10 cellular contexts compared by ENCODE assay signal in the genomic region with DNA sequence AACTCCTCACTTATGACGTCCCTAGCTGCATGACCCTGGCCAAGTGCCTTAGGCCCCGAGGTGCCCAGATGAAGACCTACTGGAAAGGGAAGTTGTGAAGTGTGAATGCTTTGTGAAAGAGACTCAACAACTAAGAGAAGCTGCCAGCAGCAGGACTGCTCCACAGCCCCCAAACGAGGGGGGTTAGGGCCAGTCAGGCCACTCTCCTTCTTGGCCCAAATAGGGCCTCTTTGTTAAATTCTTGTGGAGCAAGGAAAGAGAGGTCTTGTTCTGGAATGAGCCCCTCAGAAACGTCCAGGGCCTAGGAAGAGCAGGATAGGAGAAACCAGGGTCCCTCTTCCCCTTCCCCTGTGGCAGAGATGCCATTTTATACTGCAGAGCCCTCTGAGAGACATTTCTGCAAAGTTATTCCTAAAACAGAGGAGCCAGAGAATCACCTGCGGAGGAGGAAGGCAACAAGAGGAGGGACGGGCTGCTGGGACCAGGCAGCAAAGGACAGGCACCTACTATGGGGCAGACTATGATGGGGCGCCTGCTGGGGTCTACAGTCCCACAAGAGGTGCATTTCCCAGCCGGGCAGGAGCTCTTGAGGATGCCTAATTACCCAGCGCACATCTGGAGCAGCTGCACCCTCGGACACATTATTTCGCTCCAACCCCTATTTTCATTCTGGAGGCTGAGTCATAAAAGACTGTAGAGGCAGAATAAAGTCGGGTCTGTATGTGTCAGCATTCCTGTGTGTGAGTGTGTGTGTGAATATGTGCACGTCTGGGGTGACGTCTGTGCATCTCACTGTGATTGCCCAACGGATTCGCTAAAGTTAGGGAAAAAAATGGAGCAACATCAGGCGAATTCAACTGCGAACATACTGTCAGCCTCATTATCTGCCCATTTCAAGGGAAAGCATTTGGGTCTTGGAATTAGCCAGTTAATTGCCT. TPM values are rescaled to one million over a fixed set of nuclear protein-coding genes. Genes with fewer than 3 reads are reported as not detected.
DNase-seq lines count a peak whose midpoint lies in the region; ATAC-seq, FAIRE-seq and TF ChIP-seq lines count a peak whose summit lies in the region.
"Had no signal": no experiment of that assay in that cellular context is flagged by ENCODE, and none has a peak within 500 bp of the region (broad histone marks: within the 10 kb centered on the region; RNA-seq: fewer than 3 reads in every experiment).

No MANE protein-coding gene starts in this region.

- no peaks in the 10 kb centered on the region for H4K20me1 ChIP-seq in K562 (replicated peaks; ENCODE audit: control insufficient read depth, insufficient read depth, low read length)

- peak overlapping the region in 1 of 2 experiments; percentile 49; a peak in 1 of 4 replicates for H3K9ac ChIP-seq in K562 (ENCODE audit: insufficient read depth in 1 of 2, low read depth in 2 of 2, low read length in 2 of 2)

- H3K4me1 ChIP-seq in K562 (replicated peaks in 1 of 2; ENCODE audit: control insufficient read depth in 2 of 2, insufficient read depth in 2 of 2, low read length in 2 of 2) (peaks cover 47 to 63% of the 10 kb centered on the region in 2 experiments), heart left ventricle (peaks cover 0 to 14% (median 2%) of the 10 kb centered on the region in 12 donors)

- H3K27ac ChIP-seq in K562 (ENCODE audit: extremely low read depth, low read depth, low read length), result no peak overlapping the region
- no peak overlapping the region for H3K27ac ChIP-seq in heart left ventricle

- CTCF ChIA-PET in K562 (lab: Yijun Ruan, JAX; ENCODE audit: low intra/inter-chr PET ratio), result no interaction called here

- in situ Hi-C loops in K562 (cut with MboI), result no loop called here

- no TSS peak for BruUV-seq in K562 (replicated peaks; lab: Mats Ljungman, UMichigan)

- H3K79me2 ChIP-seq in K562 (ENCODE audit: control insufficient read depth, insufficient read depth, low read length), result peaks cover 18% of the 10 kb centered on the region; the same call in 2 of the 3 replicates

- H3K27me3 ChIP-seq in K562 (ENCODE audit: control insufficient read depth in 2 of 2, insufficient read depth in 2 of 2, low read length in 2 of 2) (no peaks in the 10 kb centered on the region), heart left ventricle (peaks cover 83 to 100% (median 97%) of the 10 kb centered on the region in 9 donors)

- peaks cover 88% of the 10 kb centered on the region for H3K4me1 Mint-ChIP-seq in nephron progenitor cell

- 63% methylated on average over 18 of the region's 18 CpGs for WGBS in K562 (ENCODE audit: insufficient coverage, low coverage, missing lambda C conversion rate)
- 20 to 31% (median 27%) methylated on average over 18 of the region's 18 CpGs for WGBS in heart left ventricle, 4 donors

- no peak overlapping the region for H3K4me2 ChIP-seq in K562 (ENCODE audit: insufficient read depth, low read length)

- H3K9me1 ChIP-seq in K562 (ENCODE audit: control insufficient read depth, insufficient read depth, low read length), result peaks cover 4% of the 10 kb centered on the region

- POLR2A ChIA-PET in K562 (lab: Yijun Ruan, JAX), result interaction anchor here (1.0 to 3.8 kb wide), 3 partner anchors 8 to 19 kb away, joined by 3 to 43 read pairs (median 8); a partner anchor contains a TSS

- peaks cover 5% of the 10 kb centered on the region for H3K36me3 Mint-ChIP-seq in nephron progenitor cell (ENCODE audit: low read depth)

- peaks cover 5% of the 10 kb centered on the region for H3K27me3 Mint-ChIP-seq in nephron progenitor cell (ENCODE audit: low read depth, poor library complexity)

- H3K9me3 Mint-ChIP-seq in nephron progenitor cell, result no peaks in the 10 kb centered on the region

- intact Hi-C loops in K562 (cut with micrococcal nuclease) (no loop called here), heart left ventricle (cut with DNase I) (no loop called here)

- DNase-seq in GM19238 (ENCODE audit: insufficient read length, low spot score) (peak; percentile 4), K562 (ENCODE audit: extremely low read depth in 1 of 4, low spot score in 3 of 4) (no peak), nephron progenitor cell (peak; percentile 11), heart left ventricle (no peak)
- no peak for DNase-seq in activated CD4-positive, alpha-beta T cell treated with anti-CD3 and anti-CD28 coated beads for 1 hour
- DNase-seq: KBM-7; NCI-H526 treated with DMSO at 0.1 percent for 48 hours; stimulated activated naive CD4-positive, alpha-beta T cell had no signal

- H2AFZ ChIP-seq in K562 (ENCODE audit: low read depth, low read length), result peak overlapping the region; percentile 42

- H3K36me3 ChIP-seq in K562 (ENCODE audit: control insufficient read depth, insufficient read depth, low read length) (peaks cover 8% of the 10 kb centered on the region; the same call in 1 of the 3 replicates), heart left ventricle (no peaks in the 10 kb centered on the region)

- peak overlapping the region; percentile 99 for H3K4me3 Mint-ChIP-seq in nephron progenitor cell

- no peak overlapping the region for H3K4me3 ChIP-seq in K562
- H3K4me3 ChIP-seq in heart left ventricle, result no peak overlapping the region

- TF ChIP-seq POLR2A in K562 (conservative IDR thresholded peaks at IDR 0.05), result no peak
- no peak for TF ChIP-seq POLR2A in heart left ventricle (IDR thresholded peaks at IDR 0.05)

- H3K9me3 ChIP-seq in K562 (replicated peaks; ENCODE audit: control insufficient read depth, insufficient read depth, low read depth, low read length), result no peaks in the 10 kb centered on the region
- H3K9me3 ChIP-seq in heart left ventricle, result no peaks in the 10 kb centered on the region

- FAIRE-seq in K562 (lab: Jason Lieb, UNC), result peak; percentile 51
- FAIRE-seq: frontal cortex had no signal

- no peak for TF ChIP-seq CTCF in K562 (IDR thresholded peaks at IDR 0.05 in 2 of 3, conservative IDR thresholded peaks at IDR 0.05 in 1 of 3; ENCODE audit: insufficient read depth in 2 of 3, low read depth in 1 of 3, low read length in 3 of 3)
- TF ChIP-seq CTCF in nephron progenitor cell (IDR thresholded peaks at IDR 0.05), result no peak
- no peak for TF ChIP-seq CTCF in heart left ventricle (IDR thresholded peaks at IDR 0.05)

- ATAC-seq in K562 (no peak), GM18520 (IDR thresholded peaks at IDR 0.05; ENCODE audit: unreplicated experiment) (no peak), heart left ventricle (no peak)

- TF ChIP-seq EP300 in K562 (IDR thresholded peaks at IDR 0.05; ENCODE audit: low read length), result no peak

- peak overlapping the region; percentile 97 for H3K27ac Mint-ChIP-seq in nephron progenitor cell

- no peak for TF ChIP-seq RAD21 in K562 (CRISPR knock-in tag; conservative IDR thresholded peaks at IDR 0.05 in 1 of 2, IDR thresholded peaks at IDR 0.05 in 1 of 2)

RNA-seq across cellular contexts. Expression of a gene that starts 11.4 kb away (rescaled TPM):
- 92.5 and 108 TPM in 2 replicates for total RNA-seq in K562 (2011; cell fraction: chromatin; rRNA removed; ENCODE audit: low replicate concordance)
- total RNA-seq in K562 (2011; cell fraction: nucleolus; rRNA removed), result 55.1 and 62.2 TPM in 2 replicates
- 83.2 and 118 TPM in 2 replicates for total RNA-seq in K562 (2011; cell fraction: nucleoplasm; rRNA removed)
- total RNA-seq in K562 (2014; rRNA removed), result 77.6 and 91.3 TPM in 2 replicates
- total RNA-seq in K562 (2014; rRNA removed; fragmentation: Illumina TruSeq; extraction: Trizol), result 64.8 and 71.4 TPM in 2 replicates
- total RNA-seq in K562 (2015; rRNA removed; fragmentation: Illumina TruSeq; extraction: Trizol), result 54.3 and 54.6 TPM in 2 replicates
- 136 and 146 TPM in 2 replicates for total RNA-seq in K562 (2021)
- 104 and 141 TPM in 2 replicates for polyA plus RNA-seq in K562 (2011; rRNA removed)
- polyA plus RNA-seq in K562 (2011; cell fraction: cytosol; rRNA removed), result 113 and 142 TPM in 2 replicates
- 117 and 138 TPM in 2 replicates for polyA plus RNA-seq in K562 (2011; cell fraction: nucleus; rRNA removed)
- polyA plus RNA-seq in K562 (2012), result 89.9 and 176 TPM in 2 replicates
- polyA plus RNA-seq in K562 (2014; fragmentation: Illumina TruSeq; extraction: Trizol), result 187 and 196 TPM in 2 replicates
- polyA plus RNA-seq in K562 (2014; fragmentation: Nextera tagmentation; extraction: Ambion mirVana), result 1 to 10 TPM; 3.1 to 5.2 TPM
- 136 and 145 TPM in 2 replicates for polyA plus RNA-seq in K562 (2014; rRNA removed)
- polyA minus RNA-seq in K562 (2011; rRNA and poly(A)+ RNA removed), result 54.1 and 61.9 TPM in 2 replicates
- 46.9 and 52.2 TPM in 2 replicates for polyA minus RNA-seq in K562 (2011; cell fraction: cytosol; rRNA and poly(A)+ RNA removed)
- polyA minus RNA-seq in K562 (2011; cell fraction: nucleus; rRNA and poly(A)+ RNA removed), result 28.9 and 46.7 TPM in 2 replicates
- total RNA-seq in heart left ventricle, result not detected
- not detected for polyA plus RNA-seq in heart left ventricle
- total RNA-seq: frontal cortex had no signal

RNA-seq across cellular contexts. Expression of a gene that starts 22.5 kb away (rescaled TPM):
- 13.9 and 15.4 TPM in 2 replicates for total RNA-seq in K562 (2011; cell fraction: chromatin; rRNA removed; ENCODE audit: low replicate concordance)
- 8.9 and 11.7 TPM in 2 replicates for total RNA-seq in K562 (2011; cell fraction: nucleolus; rRNA removed)
- total RNA-seq in K562 (2011; cell fraction: nucleoplasm; rRNA removed), result 12.5 and 25.9 TPM in 2 replicates
- total RNA-seq in K562 (2014; rRNA removed) (5.1 and 9.3 TPM in 2 replicates), K562 (2014; rRNA removed; fragmentation: Illumina TruSeq; extraction: Trizol) (1.5 and 2.9 TPM in 2 replicates), K562 (2015; rRNA removed; fragmentation: Illumina TruSeq; extraction: Trizol) (2.1 and 2.5 TPM in 2 replicates), K562 (2021) (14.9 and 17.7 TPM in 2 replicates), heart left ventricle (not detected)
- polyA plus RNA-seq in K562 (2011; rRNA removed) (3.6 and 4.6 TPM in 2 replicates), K562 (2014; fragmentation: Illumina TruSeq; extraction: Trizol) (7.0 and 8.3 TPM in 2 replicates), K562 (2014; fragmentation: Nextera tagmentation; extraction: Ambion mirVana) (1 to 10 TPM in 1 of 2 experiments, under 1 TPM in 1; 0.52 to 1.2 TPM), K562 (2014; rRNA removed) (18.8 and 23.8 TPM in 2 replicates), heart left ventricle (not detected)
- polyA plus RNA-seq in K562 (2011; cell fraction: cytosol; rRNA removed), result 7.3 and 10.8 TPM in 2 replicates
- 16.6 and 22.3 TPM in 2 replicates for polyA plus RNA-seq in K562 (2011; cell fraction: nucleus; rRNA removed)
- 5.9 and 20.0 TPM in 2 replicates for polyA plus RNA-seq in K562 (2012)
- 1.8 and 2.2 TPM in 2 replicates for polyA minus RNA-seq in K562 (2011; rRNA and poly(A)+ RNA removed)
- polyA minus RNA-seq in K562 (2011; cell fraction: cytosol; rRNA and poly(A)+ RNA removed), result 2.4 and 7.1 TPM in 2 replicates
- polyA minus RNA-seq in K562 (2011; cell fraction: nucleus; rRNA and poly(A)+ RNA removed), result 3.1 and 4.2 TPM in 2 replicates
- total RNA-seq: frontal cortex had no signal

RNA-seq across cellular contexts. Expression of a gene that starts 26.8 kb away (rescaled TPM):
- 1.4 and 3.5 TPM in 2 replicates for total RNA-seq in K562 (2011; cell fraction: chromatin; rRNA removed; ENCODE audit: low replicate concordance)
- 0.79 and 1.5 TPM in 2 replicates for total RNA-seq in K562 (2011; cell fraction: nucleolus; rRNA removed)
- 2.1 TPM in 2 replicates for total RNA-seq in K562 (2011; cell fraction: nucleoplasm; rRNA removed)
- total RNA-seq in K562 (2014; rRNA removed) (8.3 and 11.0 TPM in 2 replicates), K562 (2014; rRNA removed; fragmentation: Illumina TruSeq; extraction: Trizol) (13.5 and 14.7 TPM in 2 replicates), K562 (2015; rRNA removed; fragmentation: Illumina TruSeq; extraction: Trizol) (14.8 and 16.7 TPM in 2 replicates), K562 (2021) (8.2 and 10.8 TPM in 2 replicates), heart left ventricle (under 1 TPM in 4 of 9 donors, not detected in 5; 0.25 to 0.88 (median 0.55) TPM)
- polyA plus RNA-seq in K562 (2011; rRNA removed) (5.5 and 5.9 TPM in 2 replicates), K562 (2014; fragmentation: Illumina TruSeq; extraction: Trizol) (10.3 and 11.6 TPM in 2 replicates), K562 (2014; fragmentation: Nextera tagmentation; extraction: Ambion mirVana) (1 to 10 TPM; 5.7 to 5.8 TPM), K562 (2014; rRNA removed) (11.1 and 13.9 TPM in 2 replicates), heart left ventricle (under 1 TPM; 0.12 to 0.46 TPM)
- 8.3 and 8.4 TPM in 2 replicates for polyA plus RNA-seq in K562 (2011; cell fraction: cytosol; rRNA removed)
- polyA plus RNA-seq in K562 (2011; cell fraction: nucleus; rRNA removed), result 2.7 and 3.9 TPM in 2 replicates
- 10.4 and 16.5 TPM in 2 replicates for polyA plus RNA-seq in K562 (2012)
- polyA minus RNA-seq in K562 (2011; rRNA and poly(A)+ RNA removed), result 1.9 and 2.5 TPM in 2 replicates
- polyA minus RNA-seq in K562 (2011; cell fraction: cytosol; rRNA and poly(A)+ RNA removed), result 2.9 and 3.5 TPM in 2 replicates
- 0.67 and 2.3 TPM in 2 replicates for polyA minus RNA-seq in K562 (2011; cell fraction: nucleus; rRNA and poly(A)+ RNA removed)
- total RNA-seq: frontal cortex had no signal

RNA-seq across cellular contexts. Expression of a gene that starts 32.8 kb away (rescaled TPM):
- total RNA-seq in K562 (2011; cell fraction: chromatin; rRNA removed; ENCODE audit: low replicate concordance), result 18.7 and 26.2 TPM in 2 replicates
- total RNA-seq in K562 (2011; cell fraction: nucleolus; rRNA removed), result 10.4 and 11.2 TPM in 2 replicates
- total RNA-seq in K562 (2011; cell fraction: nucleoplasm; rRNA removed), result 12.0 and 17.8 TPM in 2 replicates
- total RNA-seq in K562 (2014; rRNA removed) (6.5 and 9.1 TPM in 2 replicates), K562 (2014; rRNA removed; fragmentation: Illumina TruSeq; extraction: Trizol) (3.9 and 4.9 TPM in 2 replicates), K562 (2015; rRNA removed; fragmentation: Illumina TruSeq; extraction: Trizol) (7.3 and 7.5 TPM in 2 replicates), K562 (2021) (10.6 and 14.2 TPM in 2 replicates), heart left ventricle (1 to 10 TPM in 2 of 9 donors, under 1 TPM in 6, not detected in 1; 0.30 to 2.0 (median 0.62) TPM)
- polyA plus RNA-seq in K562 (2011; rRNA removed) (2.3 and 3.0 TPM in 2 replicates), K562 (2014; fragmentation: Illumina TruSeq; extraction: Trizol) (4.0 and 7.7 TPM in 2 replicates), K562 (2014; fragmentation: Nextera tagmentation; extraction: Ambion mirVana) (1 to 10 TPM; 1.2 to 1.9 TPM), K562 (2014; rRNA removed) (13.7 and 14.8 TPM in 2 replicates), heart left ventricle (under 1 TPM; 0.38 to 0.57 TPM)
- polyA plus RNA-seq in K562 (2011; cell fraction: cytosol; rRNA removed), result 3.7 and 4.0 TPM in 2 replicates
- polyA plus RNA-seq in K562 (2011; cell fraction: nucleus; rRNA removed), result 16.7 and 17.3 TPM in 2 replicates
- 9.7 and 11.7 TPM in 2 replicates for polyA plus RNA-seq in K562 (2012)
- polyA minus RNA-seq in K562 (2011; rRNA and poly(A)+ RNA removed), result 0.42 and 0.63 TPM in 2 replicates
- 1.3 TPM in 1 of 2 replicates, not detected in the other for polyA minus RNA-seq in K562 (2011; cell fraction: cytosol; rRNA and poly(A)+ RNA removed)
- 3.5 and 8.1 TPM in 2 replicates for polyA minus RNA-seq in K562 (2011; cell fraction: nucleus; rRNA and poly(A)+ RNA removed)
- total RNA-seq: frontal cortex had no signal

RNA-seq across cellular contexts. Expression of a gene that starts 44.0 kb away (rescaled TPM):
- 4.9 and 5.1 TPM in 2 replicates for total RNA-seq in K562 (2011; cell fraction: chromatin; rRNA removed; ENCODE audit: low replicate concordance)
- total RNA-seq in K562 (2011; cell fraction: nucleolus; rRNA removed), result 1.8 and 2.0 TPM in 2 replicates
- total RNA-seq in K562 (2011; cell fraction: nucleoplasm; rRNA removed), result 2.4 and 3.7 TPM in 2 replicates
- total RNA-seq in K562 (2014; rRNA removed) (0.27 and 0.57 TPM in 2 replicates), K562 (2014; rRNA removed; fragmentation: Illumina TruSeq; extraction: Trizol) (0.38 and 0.65 TPM in 2 replicates), K562 (2015; rRNA removed; fragmentation: Illumina TruSeq; extraction: Trizol) (0.75 and 0.80 TPM in 2 replicates), K562 (2021) (2.4 and 2.6 TPM in 2 replicates), heart left ventricle (1 to 10 TPM in 1 of 9 donors, under 1 TPM in 2, not detected in 6; 0.17 to 1.0 (median 0.35) TPM)
- polyA plus RNA-seq in K562 (2011; rRNA removed) (0.36 and 0.87 TPM in 2 replicates), K562 (2014; fragmentation: Illumina TruSeq; extraction: Trizol) (1.4 and 1.5 TPM in 2 replicates), K562 (2014; fragmentation: Nextera tagmentation; extraction: Ambion mirVana) (under 1 TPM; 0.24 to 0.25 TPM), K562 (2014; rRNA removed) (2.7 and 3.2 TPM in 2 replicates), heart left ventricle (under 1 TPM; 0.04 to 0.08 TPM)
- 0.36 and 0.52 TPM in 2 replicates for polyA plus RNA-seq in K562 (2011; cell fraction: cytosol; rRNA removed)
- 3.7 TPM in 2 replicates for polyA plus RNA-seq in K562 (2011; cell fraction: nucleus; rRNA removed)
- polyA plus RNA-seq in K562 (2012), result 2.9 and 6.4 TPM in 2 replicates
- 0.11 and 0.15 TPM in 2 replicates for polyA minus RNA-seq in K562 (2011; rRNA and poly(A)+ RNA removed)
- polyA minus RNA-seq in K562 (2011; cell fraction: cytosol; rRNA and poly(A)+ RNA removed), result 0.38 and 0.82 TPM in 2 replicates
- 0.54 and 1.1 TPM in 2 replicates for polyA minus RNA-seq in K562 (2011; cell fraction: nucleus; rRNA and poly(A)+ RNA removed)
- total RNA-seq: frontal cortex had no signal

Comparison
In these comparisons a context has a peak if more than half of its experiments do, and no peak if none do; other contexts are left out.
1. DNase-seq: peak in GM19238 (single experiment) and nephron progenitor cell (single experiment); none in K562 (0 of 4), heart left ventricle (0 of 5) and activated CD4-positive, alpha-beta T cell treated with anti-CD3 and anti-CD28 coated beads for 1 hour (single experiment).
2. RNA of a gene that starts 11.4 kb away (total RNA-seq): 54.3 to 146 TPM in K562; not detected in heart left ventricle; every median in the first group is over 10 times any median in the second.